2 cellular contexts compared by ENCODE assay signal in genomic region chr5:59569608-59570334, GRCh38.
A peak's percentile ranks its signal among the peaks of the same experiment; 100 is the strongest.
TF ChIP-seq lines count a peak whose summit lies in the region.

No MANE protein-coding gene starts in this region.

TF ChIP-seq in GM12878, 131 proteins besides CTCF, POLR2A, EP300 and RAD21 (continued from another document):
- no peak for TF ChIP-seq MLLT1 (IDR thresholded peaks at IDR 0.05)
- no peak for TF ChIP-seq MEF2A (IDR thresholded peaks at IDR 0.05; ENCODE audit: insufficient read depth, low read depth, low read length)
- TF ChIP-seq TCF3 (IDR thresholded peaks at IDR 0.05; ENCODE audit: borderline replicate concordance, insufficient read depth, low read depth, low read length) = no peak
- no peak for TF ChIP-seq RELB (IDR thresholded peaks at IDR 0.05; ENCODE audit: low read depth)
- TF ChIP-seq CHD1 (IDR thresholded peaks at IDR 0.05; ENCODE audit: low read depth, low read length) = no peak
- no peak for TF ChIP-seq ATF3 (IDR thresholded peaks at IDR 0.05; ENCODE audit: borderline replicate concordance, extremely low read depth, low read depth, low read length)
- TF ChIP-seq IRF5 (IDR thresholded peaks at IDR 0.05; ENCODE audit: borderline replicate concordance) = no peak
- TF ChIP-seq RB1 (IDR thresholded peaks at IDR 0.05; ENCODE audit: borderline replicate concordance) = no peak
- no peak for TF ChIP-seq CREB1 (IDR thresholded peaks at IDR 0.05; ENCODE audit: low read depth)
- no peak for TF ChIP-seq TAF1 (IDR thresholded peaks at IDR 0.05; ENCODE audit: borderline replicate concordance, low read depth, low read length)
- TF ChIP-seq HSF1 (IDR thresholded peaks at IDR 0.05; ENCODE audit: low read depth, low read length) = no peak
- no peak for TF ChIP-seq USF1 (IDR thresholded peaks at IDR 0.05; ENCODE audit: borderline replicate concordance, extremely low read length, insufficient read depth, low read depth, low read length)
- no peak for TF ChIP-seq MTA3 (IDR thresholded peaks at IDR 0.05; ENCODE audit: borderline replicate concordance, low read length)
- TF ChIP-seq ZBED1 (IDR thresholded peaks at IDR 0.05; ENCODE audit: borderline replicate concordance) = no peak
- no peak for TF ChIP-seq EZH2 (IDR thresholded peaks at IDR 0.05; ENCODE audit: borderline replicate concordance, control insufficient read depth, low read depth, low read length)

TF ChIP-seq in neural cell, 6 proteins besides CTCF, POLR2A, EP300 and RAD21 (continued from another document):
- TF ChIP-seq REST (IDR thresholded peaks at IDR 0.05; ENCODE audit: borderline replicate concordance) (peak; percentile 71), MXI1 (conservative IDR thresholded peaks at IDR 0.05; ENCODE audit: poor library complexity, severe bottlenecking) (no peak), EZH2 (IDR thresholded peaks at IDR 0.05; ENCODE audit: borderline replicate concordance, insufficient read depth, low read length, poor library complexity, severe bottlenecking) (no peak)
